In the genomic region with DNA sequence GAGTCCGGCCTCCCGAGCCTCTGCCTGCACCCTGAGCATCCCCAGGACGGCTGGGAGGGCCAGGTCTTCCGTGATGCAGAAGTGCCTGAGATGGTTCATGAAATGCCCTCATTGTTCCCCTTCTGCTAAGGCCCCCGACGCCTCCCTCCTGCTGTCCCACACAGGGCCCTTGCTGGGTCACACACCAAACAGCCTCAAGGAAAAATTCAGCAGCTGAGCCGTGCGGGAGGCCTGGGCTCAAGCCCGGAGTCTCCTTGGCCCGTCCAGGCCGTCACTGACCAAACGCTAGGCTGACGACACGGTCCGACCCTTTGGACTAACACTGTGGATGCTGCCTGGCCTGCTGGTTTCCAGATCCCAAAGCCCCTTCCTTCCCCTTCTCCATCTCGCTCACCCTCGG, we compare ENCODE assay signal across 28 cellular contexts.
"Had no signal": no experiment of that assay in that cellular context is flagged by ENCODE, and none has a peak within 500 bp of the region (broad histone marks: within the 10 kb centered on the region; RNA-seq: fewer than 3 reads in every experiment).

No MANE protein-coding gene starts in this region.

- H3K36me3 ChIP-seq: adrenal gland, ascending aorta, brain microvascular endothelial cell, left lung, lower lobe of right lung, spleen, transverse colon had no signal

- H3K9me3 ChIP-seq: adrenal gland, ascending aorta, esophagus squamous epithelium, left lung, lower lobe of right lung, spleen, suprapubic skin, transverse colon had no signal

- H3K27ac ChIP-seq: adrenal gland, ascending aorta, brain microvascular endothelial cell, epithelial cell of prostate, esophagus squamous epithelium, left lung, lower lobe of right lung, spleen, suprapubic skin, transverse colon, WERI-Rb-1 had no signal

- H3K27ac Mint-ChIP-seq: activated naive CD8-positive, alpha-beta T cell; activated T-cell treated with anti-CD3 and anti-CD28 coated beads, Interleukin-2, amount 50 U/mL, for 24 hours; activated T-helper 2 cell treated with anti-CD3 and anti-CD28 coated beads, Interferon-gamma antibody, Interleukin-2, Interleukin-4, amounts not matched to agents 10 μg/mL and 5 μg/mL and 100 μg/mL, durations not matched to agents 14 hours and 24 hours and 36 hours; nephron; T-helper 17 cell had no signal

- H3K9me3 Mint-ChIP-seq: activated T-cell treated with anti-CD3 and anti-CD28 coated beads, Interleukin-2, amount 50 U/mL, for 24 hours; activated T-helper 2 cell treated with anti-CD3 and anti-CD28 coated beads, Interferon-gamma antibody, Interleukin-2, Interleukin-4, amounts not matched to agents 10 μg/mL and 5 μg/mL and 100 μg/mL, durations not matched to agents 14 hours and 24 hours and 36 hours; nephron had no signal

- DNase-seq: activated CD4-positive, alpha-beta T cell treated with anti-CD3 and anti-CD28 coated beads for 48 hours; activated CD4-positive, alpha-beta T cell treated with anti-CD3 and anti-CD28 coated beads, Interleukin-2, amount 50 U/mL, for 48 hours; activated CD8-positive, alpha-beta memory T cell treated with anti-CD3 and anti-CD28 coated beads, Interleukin-2, amount 50 U/mL, for 48 hours; activated naive CD4-positive, alpha-beta T cell; activated T-cell treated with anti-CD3 and anti-CD28 coated beads, Interleukin-2, amount 50 U/mL, for 24 hours; adrenal gland; brain microvascular endothelial cell; effector CD4-positive, alpha-beta T cell; esophagus squamous epithelium; foreskin melanocyte; left lung; lower lobe of right lung; mesendoderm; occipital lobe; spleen; stimulated activated naive CD4-positive, alpha-beta T cell; T-helper 17 cell; T1000; transverse colon; WERI-Rb-1 had no signal

- ATAC-seq: activated CD4-positive, CD25-positive, alpha-beta regulatory T cell treated with anti-CD3 and anti-CD28 coated beads, Interleukin-2, amount 50 U/mL, for 24 hours; left lung; lower lobe of right lung; right cardiac atrium; T-helper 17 cell had no signal

- H3K4me3 ChIP-seq: adrenal gland, ascending aorta, esophagus squamous epithelium, left lung, lower lobe of right lung, spleen, suprapubic skin, transverse colon had no signal

- H3K27me3 Mint-ChIP-seq: activated T-cell treated with anti-CD3 and anti-CD28 coated beads, Interleukin-2, amount 50 U/mL, for 24 hours; T-helper 17 cell had no signal

- H3K36me3 Mint-ChIP-seq: activated naive CD8-positive, alpha-beta T cell had no signal

- H3K4me1 ChIP-seq: ascending aorta, left lung, spleen had no signal

- H3K27me3 ChIP-seq: adrenal gland, ascending aorta, suprapubic skin had no signal

- H3K4me3 Mint-ChIP-seq: activated naive CD8-positive, alpha-beta T cell; activated T-cell treated with anti-CD3 and anti-CD28 coated beads, Interleukin-2, amount 50 U/mL, for 24 hours; nephron; T-helper 17 cell had no signal
